Comparison of ENCODE assay signal across 9 cellular contexts in genomic region chr5:14628346-14628745, GRCh38. TPM values are rescaled to one million over a fixed set of nuclear protein-coding genes. Genes with fewer than 3 reads are reported as not detected.
A peak's percentile ranks its signal among the peaks of the same experiment; 100 is the strongest.
DNase-seq lines count a peak whose midpoint lies in the region; ATAC-seq, FAIRE-seq and TF ChIP-seq lines count a peak whose summit lies in the region.
"Had no signal": no experiment of that assay in that cellular context is flagged by ENCODE, and none has a peak within 500 bp of the region (broad histone marks: within the 10 kb centered on the region; RNA-seq: fewer than 3 reads in every experiment).

No MANE protein-coding gene starts in this region.

- H3K4me3 ChIP-seq in OCI-LY7 (ENCODE audit: low read depth, low read length, poor library complexity, severe bottlenecking) (no peak overlapping the region), keratinocyte (ENCODE audit: control insufficient read depth in 2 of 3, extremely low read depth in 1 of 3, insufficient read depth in 2 of 3, low read depth in 1 of 3, low read length in 3 of 3) (no peak overlapping the region)

- no TSS peak for BruUV-seq in OCI-LY7 (replicated peaks; lab: Mats Ljungman, UMichigan)

- no peak overlapping the region for H3K27ac ChIP-seq in OCI-LY7 (ENCODE audit: low read depth, low read length, poor library complexity, severe bottlenecking)
- no peak overlapping the region for H3K27ac ChIP-seq in keratinocyte (ENCODE audit: control insufficient read depth, insufficient read depth, low read length)

- H3K79me2 ChIP-seq in OCI-LY7 (ENCODE audit: insufficient read depth, low read depth, low read length) = no peaks in the 10 kb centered on the region
- H3K79me2 ChIP-seq in keratinocyte (ENCODE audit: control insufficient read depth, insufficient read depth, low read length) = no peaks in the 10 kb centered on the region

- POLR2A ChIA-PET in OCI-LY7 (lab: Charles Lee) = interaction anchor here (1.2 to 1.4 kb wide), 2 partner anchors 9 to 69 kb away, joined by 3 to 5 read pairs; no protein-coding TSS in a partner anchor

- H3K9me1 ChIP-seq in keratinocyte (ENCODE audit: control insufficient read depth, extremely low read depth, insufficient read depth, low read length) = no peaks in the 10 kb centered on the region

- in situ Hi-C loops in GM13977 (cut with MboI; ENCODE audit: low pct_unique_long_range_greater_than_20kb, low sequenced_read_pairs, unreplicated experiment) = loop anchor here (25.0 kb wide), 2 partner anchors 266 to 641 kb away; no protein-coding TSS in a partner anchor

- no peaks in the 10 kb centered on the region for H3K9me2 ChIP-seq in OCI-LY7 (ENCODE audit: insufficient read depth, low read length)

- FAIRE-seq in keratinocyte (lab: Jason Lieb, UNC) = peak; percentile 75

- CTCF ChIA-PET in OCI-LY7 (lab: Charles Lee; ENCODE audit: unreplicated experiment) = no interaction called here

- no peaks in the 10 kb centered on the region for H3K4me1 ChIP-seq in OCI-LY7 (ENCODE audit: insufficient read depth, low read length, poor library complexity, severe bottlenecking)
- no peaks in the 10 kb centered on the region for H3K4me1 ChIP-seq in keratinocyte (ENCODE audit: control insufficient read depth, extremely low read depth, insufficient read depth, low read length)

- TF ChIP-seq CTCF in GM13977 (IDR thresholded peaks at IDR 0.05; ENCODE audit: extremely low read depth, insufficient read depth, missing control alignments) (no peak), OCI-LY7 (conservative IDR thresholded peaks at IDR 0.05; ENCODE audit: low read length) (no peak), keratinocyte (optimal IDR thresholded peaks at IDR 0.05 in 1 of 3, IDR thresholded peaks at IDR 0.05 in 1 of 3, conservative IDR thresholded peaks at IDR 0.05 in 1 of 3; ENCODE audit: extremely low read depth in 1 of 3, insufficient read depth in 2 of 3, low read length in 3 of 3) (no peak)

- no peaks in the 10 kb centered on the region for H3K36me3 ChIP-seq in OCI-LY7 (ENCODE audit: insufficient read depth, low read length)
- H3K36me3 ChIP-seq in keratinocyte (ENCODE audit: control insufficient read depth in 2 of 2, extremely low read depth in 1 of 2, insufficient read depth in 2 of 2, low read length in 2 of 2) = no peaks in the 10 kb centered on the region

- no peak overlapping the region for H3K4me2 ChIP-seq in OCI-LY7 (ENCODE audit: low read length)
- no peak overlapping the region for H3K4me2 ChIP-seq in keratinocyte (ENCODE audit: control insufficient read depth, extremely low read depth, insufficient read depth, low read depth, low read length)

- H2AFZ ChIP-seq in OCI-LY7 (ENCODE audit: low read length) = no peak overlapping the region
- no peak overlapping the region for H2AFZ ChIP-seq in keratinocyte (ENCODE audit: control insufficient read depth, low read length)

- intact Hi-C loops in OCI-LY7 (cut with micrococcal nuclease; ENCODE audit: unreplicated experiment) = no loop called here

- H4K20me1 ChIP-seq in OCI-LY7 (ENCODE audit: insufficient read depth, low read length) (no peaks in the 10 kb centered on the region), keratinocyte (ENCODE audit: control insufficient read depth, extremely low read depth, insufficient read depth, low read length) (no peaks in the 10 kb centered on the region)

- no peaks in the 10 kb centered on the region for H3K9me3 ChIP-seq in OCI-LY7 (ENCODE audit: low read length)
- no peaks in the 10 kb centered on the region for H3K9me3 ChIP-seq in keratinocyte (ENCODE audit: control insufficient read depth, low read depth, low read length)

- peak; percentile 36 for DNase-seq in GM13977 (ENCODE audit: low spot score)
- DNase-seq in OCI-LY7 (ENCODE audit: low spot score) = peak; percentile 56
- peak; percentile 9 to 34 for DNase-seq in activated T-helper 1 cell treated with anti-CD3 and anti-CD28 coated beads, Interleukin-2, amount 50 U/mL, for 16 hours (ENCODE audit: low read depth in 1 of 2, low spot score in 1 of 2)
- peak; percentile 2 for DNase-seq in keratinocyte (ENCODE audit: low read depth, low spot score)
- DNase-seq in stimulated activated CD8-positive, alpha-beta memory T cell treated with anti-CD3 and anti-CD28 coated beads, Interleukin-4, amount 100 ng/mL, for 24 hours (ENCODE audit: low read depth) = peak; percentile 32
- DNase-seq in NCI-H2196 (lab: John Stamatoyannopoulos, UW; ENCODE audit: unreplicated experiment) = no peak
- DNase-seq in NCI-H748 (lab: John Stamatoyannopoulos, UW; ENCODE audit: unreplicated experiment) = no peak

- no peak for ATAC-seq in HG02970 (IDR thresholded peaks at IDR 0.05; ENCODE audit: low FRiP score, unreplicated experiment)
- ATAC-seq: Panc1 had no signal

- H3K9ac ChIP-seq in keratinocyte (ENCODE audit: control insufficient read depth, extremely low read depth, insufficient read depth, low read length) = no peak overlapping the region

- dilution Hi-C loops in keratinocyte (cut with MboI; ENCODE audit: extremely low pct_ligation_motif_present, low sequenced_read_pairs) = no loop called here

- no peaks in the 10 kb centered on the region for H3K27me3 ChIP-seq in keratinocyte (ENCODE audit: control insufficient read depth, extremely low read depth, insufficient read depth, low read length)

RNA-seq across cellular contexts. Expression of gene OTULIN, which starts 36.2 kb away (rescaled TPM):
- 19.2 and 28.7 TPM in 2 replicates for total RNA-seq in OCI-LY7 (2014; rRNA removed; shearing (Covaris generic))
- total RNA-seq in OCI-LY7 (2022) = 45.6 and 46.3 TPM in 2 replicates
- 14.7 to 18.4 TPM (median 18.3 TPM) in 3 replicates for polyA plus RNA-seq in keratinocyte
- polyA plus RNA-seq in keratinocyte (2011; ENCODE audit: low read depth) = 74.9 TPM
- polyA plus RNA-seq in keratinocyte (2011; cell fraction: cytosol; rRNA removed) = 12.3 and 13.3 TPM in 2 replicates
- polyA plus RNA-seq in keratinocyte (2011; cell fraction: nucleus; rRNA removed) = 18.5 and 18.9 TPM in 2 replicates
- polyA plus RNA-seq in keratinocyte (2012; ENCODE audit: low replicate concordance) = 14.5 and 15.8 TPM in 2 replicates
- 9.5 to 33.1 TPM (median 29.2 TPM) in 3 replicates for polyA minus RNA-seq in keratinocyte
- polyA minus RNA-seq in keratinocyte (2011; cell fraction: cytosol; rRNA and poly(A)+ RNA removed) = 28.0 TPM
- polyA minus RNA-seq in keratinocyte (2011; cell fraction: nucleus; rRNA and poly(A)+ RNA removed) = 14.6 and 28.2 TPM in 2 replicates

RNA-seq across cellular contexts. Expression of gene OTULINL, which starts 46.8 kb away (rescaled TPM):
- total RNA-seq in OCI-LY7 (2014; rRNA removed; shearing (Covaris generic)) = 0.75 and 2.6 TPM in 2 replicates
- 1.9 and 2.7 TPM in 2 replicates for total RNA-seq in OCI-LY7 (2022)
- 0.22 to 0.62 TPM (median 0.61 TPM) in 3 replicates for polyA plus RNA-seq in keratinocyte
- 0.14 TPM for polyA plus RNA-seq in keratinocyte (2011; ENCODE audit: low read depth)
- polyA plus RNA-seq in keratinocyte (2011; cell fraction: cytosol; rRNA removed) = 0.14 and 0.21 TPM in 2 replicates
- 0.67 and 0.74 TPM in 2 replicates for polyA plus RNA-seq in keratinocyte (2011; cell fraction: nucleus; rRNA removed)
- polyA plus RNA-seq in keratinocyte (2012; ENCODE audit: low replicate concordance) = 0.08 and 0.48 TPM in 2 replicates
- polyA minus RNA-seq in keratinocyte = 0.16 to 0.59 TPM (median 0.29 TPM) in 3 replicates
- polyA minus RNA-seq in keratinocyte (2011; cell fraction: cytosol; rRNA and poly(A)+ RNA removed) = not detected
- polyA minus RNA-seq in keratinocyte (2011; cell fraction: nucleus; rRNA and poly(A)+ RNA removed) = 0.63 and 0.93 TPM in 2 replicates

Comparison
In these comparisons a context has a peak if more than half of its experiments do, and no peak if none do; other contexts are left out.
1. DNase-seq: peak in GM13977 (single experiment), OCI-LY7 (single experiment), activated T-helper 1 cell treated with anti-CD3 and anti-CD28 coated beads, Interleukin-2, amount 50 U/mL, for 16 hours (2 of 2), keratinocyte (single experiment) and stimulated activated CD8-positive, alpha-beta memory T cell treated with anti-CD3 and anti-CD28 coated beads, Interleukin-4, amount 100 ng/mL, for 24 hours (single experiment); none in NCI-H2196 (single experiment) and NCI-H748 (single experiment).